ENCODE assay signal across 1 cellular context in the genomic region with DNA sequence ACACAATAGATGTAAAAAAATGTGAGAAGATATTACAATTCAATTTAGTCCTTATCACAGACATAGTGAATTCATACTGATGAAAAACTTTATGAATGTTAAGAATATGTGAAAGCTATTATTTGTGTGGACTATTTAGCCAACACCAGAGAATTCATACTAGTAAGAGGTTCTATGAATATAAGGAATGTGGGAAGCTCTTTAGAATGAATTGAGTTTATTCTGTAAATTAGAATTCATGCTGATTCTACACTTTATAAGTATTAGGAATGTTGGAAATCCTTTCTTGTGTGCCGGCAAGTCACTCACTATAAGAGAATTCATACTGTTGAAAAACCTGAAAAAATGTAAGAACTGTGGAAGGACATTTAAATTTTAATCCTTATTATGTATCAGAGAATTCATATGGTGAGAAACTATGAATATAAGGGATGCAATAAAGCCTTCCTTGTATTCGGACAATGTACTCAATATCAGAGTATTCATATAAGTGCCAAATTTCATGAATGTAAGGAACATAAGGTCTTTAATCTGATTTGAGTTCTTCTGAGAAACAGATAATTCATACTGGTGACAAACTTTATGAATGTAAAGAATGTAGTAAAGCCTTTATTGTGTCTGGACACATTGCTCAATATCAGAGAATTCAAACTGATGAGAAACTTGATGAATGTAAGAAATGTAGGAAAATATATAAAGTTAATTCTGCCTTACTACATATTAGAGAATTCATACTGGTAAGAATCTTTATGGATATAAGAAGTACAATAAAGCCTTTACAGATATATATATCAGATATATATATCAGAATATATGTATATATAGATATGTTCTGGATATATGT.
TF ChIP-seq lines count a peak whose summit lies in the region.

No MANE protein-coding gene starts in this region.

TF ChIP-seq in GM12878, 131 proteins besides CTCF, POLR2A, EP300 and RAD21:
- no peak for TF ChIP-seq TCF12 (IDR thresholded peaks at IDR 0.05; ENCODE audit: low read depth, low read length)
- TF ChIP-seq, protein P1, sequence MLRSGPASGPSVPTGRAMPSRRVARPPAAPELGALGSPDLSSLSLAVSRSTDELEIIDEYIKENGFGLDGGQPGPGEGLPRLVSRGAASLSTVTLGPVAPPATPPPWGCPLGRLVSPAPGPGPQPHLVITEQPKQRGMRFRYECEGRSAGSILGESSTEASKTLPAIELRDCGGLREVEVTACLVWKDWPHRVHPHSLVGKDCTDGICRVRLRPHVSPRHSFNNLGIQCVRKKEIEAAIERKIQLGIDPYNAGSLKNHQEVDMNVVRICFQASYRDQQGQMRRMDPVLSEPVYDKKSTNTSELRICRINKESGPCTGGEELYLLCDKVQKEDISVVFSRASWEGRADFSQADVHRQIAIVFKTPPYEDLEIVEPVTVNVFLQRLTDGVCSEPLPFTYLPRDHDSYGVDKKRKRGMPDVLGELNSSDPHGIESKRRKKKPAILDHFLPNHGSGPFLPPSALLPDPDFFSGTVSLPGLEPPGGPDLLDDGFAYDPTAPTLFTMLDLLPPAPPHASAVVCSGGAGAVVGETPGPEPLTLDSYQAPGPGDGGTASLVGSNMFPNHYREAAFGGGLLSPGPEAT (IDR thresholded peaks at IDR 0.05; ENCODE audit: low read depth) = 0 out of 2 replicates have a peak, but pooled peaks have one; percentile 30
- TF ChIP-seq ZNF274 (IDR thresholded peaks at IDR 0.05; ENCODE audit: insufficient read depth, insufficient read length) = peak; percentile 81
- TF ChIP-seq, protein P2, sequence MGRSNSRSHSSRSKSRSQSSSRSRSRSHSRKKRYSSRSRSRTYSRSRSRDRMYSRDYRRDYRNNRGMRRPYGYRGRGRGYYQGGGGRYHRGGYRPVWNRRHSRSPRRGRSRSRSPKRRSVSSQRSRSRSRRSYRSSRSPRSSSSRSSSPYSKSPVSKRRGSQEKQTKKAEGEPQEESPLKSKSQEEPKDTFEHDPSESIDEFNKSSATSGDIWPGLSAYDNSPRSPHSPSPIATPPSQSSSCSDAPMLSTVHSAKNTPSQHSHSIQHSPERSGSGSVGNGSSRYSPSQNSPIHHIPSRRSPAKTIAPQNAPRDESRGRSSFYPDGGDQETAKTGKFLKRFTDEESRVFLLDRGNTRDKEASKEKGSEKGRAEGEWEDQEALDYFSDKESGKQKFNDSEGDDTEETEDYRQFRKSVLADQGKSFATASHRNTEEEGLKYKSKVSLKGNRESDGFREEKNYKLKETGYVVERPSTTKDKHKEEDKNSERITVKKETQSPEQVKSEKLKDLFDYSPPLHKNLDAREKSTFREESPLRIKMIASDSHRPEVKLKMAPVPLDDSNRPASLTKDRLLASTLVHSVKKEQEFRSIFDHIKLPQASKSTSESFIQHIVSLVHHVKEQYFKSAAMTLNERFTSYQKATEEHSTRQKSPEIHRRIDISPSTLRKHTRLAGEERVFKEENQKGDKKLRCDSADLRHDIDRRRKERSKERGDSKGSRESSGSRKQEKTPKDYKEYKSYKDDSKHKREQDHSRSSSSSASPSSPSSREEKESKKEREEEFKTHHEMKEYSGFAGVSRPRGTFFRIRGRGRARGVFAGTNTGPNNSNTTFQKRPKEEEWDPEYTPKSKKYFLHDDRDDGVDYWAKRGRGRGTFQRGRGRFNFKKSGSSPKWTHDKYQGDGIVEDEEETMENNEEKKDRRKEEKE (IDR thresholded peaks at IDR 0.05) = no peak
- TF ChIP-seq CBX3 (IDR thresholded peaks at IDR 0.05; ENCODE audit: borderline replicate concordance, low read depth) = no peak
- peak; percentile 90 for TF ChIP-seq CBX5 (IDR thresholded peaks at IDR 0.05; ENCODE audit: low read depth)
- peak; percentile 63 for TF ChIP-seq KLF5 (IDR thresholded peaks at IDR 0.05; ENCODE audit: partially characterized antibody)
- TF ChIP-seq GABPA (IDR thresholded peaks at IDR 0.05; ENCODE audit: low read depth) = no peak
TF ChIP-seq in GM12878: peak in this region for 4.
